In genomic region chr11:6932150-6932549, GRCh38 we compare ENCODE assay signal across 20 cellular contexts. TPM values are rescaled to one million over a fixed set of nuclear protein-coding genes. Genes with fewer than 3 reads are reported as not detected.
A peak's percentile ranks its signal among the peaks of the same experiment; 100 is the strongest.
DNase-seq lines count a peak whose midpoint lies in the region; TF ChIP-seq lines count a peak whose summit lies in the region.
"Had no signal": no experiment of that assay in that cellular context is flagged by ENCODE, and none has a peak within 500 bp of the region (broad histone marks: within the 10 kb centered on the region; RNA-seq: fewer than 3 reads in every experiment).

No MANE protein-coding gene starts in this region.

- no peak overlapping the region for H3K27ac Mint-ChIP-seq in activated naive CD4-positive, alpha-beta T cell treated with anti-CD3 and anti-CD28 coated beads, Interleukin-2, amount 10 ng/mL, durations not matched to agents 7 days and 5 days
- peak overlapping the region; percentile 73 for H3K27ac Mint-ChIP-seq in T-helper 2 cell treated with Interferon-gamma antibody and Interleukin-4, amounts not matched to agents 5 μg/mL and 100 μg/mL, for 36 hours

- H3K9me2 ChIP-seq in hepatocyte (replicated peaks; ENCODE audit: insufficient read depth): no peaks in the 10 kb centered on the region
- H3K9me2 ChIP-seq: SK-N-SH had no signal

- no peak overlapping the region for H2AFZ ChIP-seq in hepatocyte

- no peaks in the 10 kb centered on the region for H3K79me2 ChIP-seq in hepatocyte

- 90% methylated on average over 7 of the region's 7 CpGs for whole genome bisulfite sequencing in hepatocyte (ENCODE audit: low lambda C conversion rate, missing lambda C conversion rate)

- H3K27me3 Mint-ChIP-seq in activated naive CD4-positive, alpha-beta T cell treated with anti-CD3 and anti-CD28 coated beads, Interleukin-2, amount 10 ng/mL, durations not matched to agents 7 days and 5 days: peaks cover 7% of the 10 kb centered on the region
- peaks cover 12% of the 10 kb centered on the region for H3K27me3 Mint-ChIP-seq in T-helper 2 cell treated with Interferon-gamma antibody and Interleukin-4, amounts not matched to agents 5 μg/mL and 100 μg/mL, for 36 hours (ENCODE audit: low read depth)

- no peaks in the 10 kb centered on the region for H3K36me3 ChIP-seq in hepatocyte (replicated peaks; ENCODE audit: insufficient read depth, low read depth)
- H3K36me3 ChIP-seq: BE2C had no signal

- H3K4me1 Mint-ChIP-seq in activated naive CD4-positive, alpha-beta T cell treated with anti-CD3 and anti-CD28 coated beads, Interleukin-2, amount 10 ng/mL, durations not matched to agents 7 days and 5 days: peaks cover 11% of the 10 kb centered on the region
- H3K4me1 Mint-ChIP-seq in T-helper 2 cell treated with Interferon-gamma antibody and Interleukin-4, amounts not matched to agents 5 μg/mL and 100 μg/mL, for 36 hours (ENCODE audit: low read depth): peaks cover 22% of the 10 kb centered on the region

- DNase-seq in activated naive CD4-positive, alpha-beta T cell treated with anti-CD3 and anti-CD28 coated beads, Interleukin-2, amount 10 ng/mL, durations not matched to agents 7 days and 5 days: peak; percentile 25
- no peak for DNase-seq in activated naive CD4-positive, alpha-beta T cell (lab: John Stamatoyannopoulos, UW)
- peak; percentile 39 for DNase-seq in Jurkat, Clone E6-1 (ENCODE audit: low read depth, low spot score)
- peak; percentile 56 for DNase-seq in T-helper 2 cell treated with Interferon-gamma antibody and Interleukin-4, amounts not matched to agents 5 μg/mL and 100 μg/mL, for 36 hours (ENCODE audit: low spot score)
- DNase-seq in islet precursor cell (peak; percentile 55), germinal center (ENCODE audit: low spot score) (no peak), hepatocyte (ENCODE audit: low spot score) (no peak), SKM-1 treated with dmso at 0.1 percent for 144 hours (lab: John Stamatoyannopoulos, UW; ENCODE audit: unreplicated experiment) (no peak)
- DNase-seq: BE2C; NCI-H1092 treated with DMSO at 0.1 percent for 48 hours; NCI-H146; NCI-H2029; NCI-H226; NCI-H510A treated with DMSO at 0.1 percent for 48 hours; NCI-H748 treated with DMSO at 0.1 percent for 48 hours; NK-92 treated with Interleukin-12 subunit alpha and Interleukin-12 subunit beta, amount 100 ng/mL, for 24 hours; SIG-M5; SK-N-SH had no signal

- H3K27ac ChIP-seq in hepatocyte: no peak overlapping the region
- H3K27ac ChIP-seq: A549 had no signal

- H3K4me3 ChIP-seq in Jurkat, Clone E6-1 (ENCODE audit: low read length): no peak overlapping the region
- no peak overlapping the region for H3K4me3 ChIP-seq in hepatocyte
- H3K4me3 ChIP-seq: A549 had no signal

- no peak for TF ChIP-seq CTCF in hepatocyte (IDR thresholded peaks at IDR 0.05; ENCODE audit: poor library complexity)

- no peaks in the 10 kb centered on the region for H3K9me3 Mint-ChIP-seq in activated naive CD4-positive, alpha-beta T cell treated with anti-CD3 and anti-CD28 coated beads, Interleukin-2, amount 10 ng/mL, durations not matched to agents 7 days and 5 days
- no peaks in the 10 kb centered on the region for H3K9me3 Mint-ChIP-seq in T-helper 2 cell treated with Interferon-gamma antibody and Interleukin-4, amounts not matched to agents 5 μg/mL and 100 μg/mL, for 36 hours

- H3K4me3 Mint-ChIP-seq in activated naive CD4-positive, alpha-beta T cell treated with anti-CD3 and anti-CD28 coated beads, Interleukin-2, amount 10 ng/mL, durations not matched to agents 7 days and 5 days: no peak overlapping the region
- H3K4me3 Mint-ChIP-seq in T-helper 2 cell treated with Interferon-gamma antibody and Interleukin-4, amounts not matched to agents 5 μg/mL and 100 μg/mL, for 36 hours: peak overlapping the region; percentile 55

- H3K36me3 Mint-ChIP-seq in activated naive CD4-positive, alpha-beta T cell treated with anti-CD3 and anti-CD28 coated beads, Interleukin-2, amount 10 ng/mL, durations not matched to agents 7 days and 5 days: no peaks in the 10 kb centered on the region
- H3K36me3 Mint-ChIP-seq in T-helper 2 cell treated with Interferon-gamma antibody and Interleukin-4, amounts not matched to agents 5 μg/mL and 100 μg/mL, for 36 hours (ENCODE audit: low read depth): peaks cover 16% of the 10 kb centered on the region

- CTCF ChIA-PET in activated naive CD4-positive, alpha-beta T cell treated with anti-CD3 and anti-CD28 coated beads, Interleukin-2, amount 10 ng/mL, durations not matched to agents 7 days and 5 days (lab: Charles Lee): no interaction called here

- H3K4me1 ChIP-seq in hepatocyte (ENCODE audit: insufficient read depth): peaks cover 8% of the 10 kb centered on the region
- H3K4me1 ChIP-seq: A549, BE2C had no signal

- H3K9me3 ChIP-seq in hepatocyte (ENCODE audit: low read depth): no peaks in the 10 kb centered on the region
- H3K9me3 ChIP-seq: A549, BE2C, SK-N-SH had no signal

- H3K27me3 ChIP-seq in hepatocyte: no peaks in the 10 kb centered on the region

- H3K4me2 ChIP-seq in hepatocyte: no peak overlapping the region
- H3K4me2 ChIP-seq: A549, SK-N-SH had no signal

- no peaks in the 10 kb centered on the region for H4K20me1 ChIP-seq in hepatocyte (ENCODE audit: insufficient read depth, poor library complexity, severe bottlenecking)

RNA-seq across cellular contexts. Expression of gene ZNF215, which starts 5.9 kb away (rescaled TPM):
- not detected for polyA plus RNA-seq in Jurkat, Clone E6-1 (2012; ENCODE audit: insufficient read depth, insufficient read length)
- 3.3 and 3.6 TPM in 2 replicates for total RNA-seq in hepatocyte
- 1.2 and 2.0 TPM in 2 replicates for polyA plus RNA-seq in hepatocyte

RNA-seq across cellular contexts. Expression of gene OR2D3, which starts 11.3 kb away (rescaled TPM):
- not detected for polyA plus RNA-seq in Jurkat, Clone E6-1 (2012; ENCODE audit: insufficient read depth, insufficient read length)
- not detected in 2 replicates for total RNA-seq in hepatocyte
- polyA plus RNA-seq in hepatocyte: 0.15 TPM in 1 of 2 replicates, not detected in the other
- total RNA-seq: H1 had no signal
- polyA plus RNA-seq: A549, H1, SK-N-SH had no signal

RNA-seq across cellular contexts. Expression of gene OR2D2, which starts 39.9 kb away (rescaled TPM):
- not detected for polyA plus RNA-seq in Jurkat, Clone E6-1 (2012; ENCODE audit: insufficient read depth, insufficient read length)
- total RNA-seq in hepatocyte: 0.24 and 0.30 TPM in 2 replicates
- not detected in 2 replicates for polyA plus RNA-seq in hepatocyte
- total RNA-seq: H1 had no signal
- polyA plus RNA-seq: A549, SK-N-SH had no signal

RNA-seq across cellular contexts. Expression of gene OR10A4, which starts 55.7 kb away (rescaled TPM):
- polyA plus RNA-seq in Jurkat, Clone E6-1 (2012; ENCODE audit: insufficient read depth, insufficient read length): not detected
- total RNA-seq in hepatocyte: not detected in 2 replicates
- not detected in 2 replicates for polyA plus RNA-seq in hepatocyte
- total RNA-seq: H1 had no signal
- polyA plus RNA-seq: A549, H1, SK-N-SH had no signal

Comparison
In these comparisons a context has a peak if more than half of its experiments do, and no peak if none do; other contexts are left out.
1. DNase-seq: peak in activated naive CD4-positive, alpha-beta T cell treated with anti-CD3 and anti-CD28 coated beads, Interleukin-2, amount 10 ng/mL, durations not matched to agents 7 days and 5 days (single experiment), Jurkat, Clone E6-1 (single experiment), T-helper 2 cell treated with Interferon-gamma antibody and Interleukin-4, amounts not matched to agents 5 μg/mL and 100 μg/mL, for 36 hours (single experiment) and islet precursor cell (single experiment); none in activated naive CD4-positive, alpha-beta T cell (0 of 4), germinal center (single experiment), hepatocyte (single experiment) and SKM-1 treated with dmso at 0.1 percent for 144 hours (single experiment).